ENCODE assay signal across 12 cellular contexts in genomic region chr15:77983708-77984445, GRCh38.
A peak's percentile ranks its signal among the peaks of the same experiment; 100 is the strongest.
DNase-seq lines count a peak whose midpoint lies in the region; ATAC-seq, FAIRE-seq and TF ChIP-seq lines count a peak whose summit lies in the region.
"Had no signal": no experiment of that assay in that cellular context is flagged by ENCODE, and none has a peak within 500 bp of the region (broad histone marks: within the 10 kb centered on the region; RNA-seq: fewer than 3 reads in every experiment).

No MANE protein-coding gene starts in this region.

- H3K9me1 ChIP-seq in K562 (ENCODE audit: control insufficient read depth, insufficient read depth, low read length) = no peaks in the 10 kb centered on the region

- H3K4me3 Mint-ChIP-seq in Caco-2 (ENCODE audit: unreplicated experiment) = no peak overlapping the region
- H3K4me3 Mint-ChIP-seq in GM23338 = no peak overlapping the region; the same call in 2 of the 3 replicates
- no peak overlapping the region for H3K4me3 Mint-ChIP-seq in neural crest cell
- H3K4me3 Mint-ChIP-seq: T-helper 2 cell treated with Interferon-gamma antibody and Interleukin-4, amounts not matched to agents 5 μg/mL and 100 μg/mL, for 36 hours had no signal

- ATAC-seq in GM23338 (peak; percentile 39), K562 (no peak), GM18519 (IDR thresholded peaks at IDR 0.05; ENCODE audit: low FRiP score, unreplicated experiment) (no peak)
- ATAC-seq: activated naive CD4-positive, alpha-beta T cell treated with anti-CD3 and anti-CD28 coated beads, Interleukin-2, amount 50 U/mL, for 72 hours had no signal

- H3K4me2 ChIP-seq in GM23338 (no peak overlapping the region), K562 (ENCODE audit: insufficient read depth, low read length) (no peak overlapping the region)

- FAIRE-seq in K562 (lab: Jason Lieb, UNC) (no peak), GM19239 (lab: Jason Lieb, UNC) (no peak)
- FAIRE-seq: colon, RCC 7860 had no signal

- intact Hi-C loops in Caco-2 (cut with micrococcal nuclease; ENCODE audit: unreplicated experiment) (no loop called here), K562 (cut with micrococcal nuclease) (no loop called here)

- no peaks in the 10 kb centered on the region for H3K27me3 ChIP-seq in Caco-2 (replicated peaks; ENCODE audit: control insufficient read depth, insufficient read depth, low read length)
- no peaks in the 10 kb centered on the region for H3K27me3 ChIP-seq in GM23338 (ENCODE audit: insufficient read depth)
- peaks cover 0 to 39% of the 10 kb centered on the region in 2 experiments; a peak in 3 of 5 replicates for H3K27me3 ChIP-seq in K562 (ENCODE audit: control insufficient read depth in 2 of 2, insufficient read depth in 2 of 2, low read length in 2 of 2)

- H3K9me3 ChIP-seq in Caco-2 (no peaks in the 10 kb centered on the region), K562 (replicated peaks; ENCODE audit: control insufficient read depth, insufficient read depth, low read depth, low read length) (no peaks in the 10 kb centered on the region)

- H3K4me1 ChIP-seq in Caco-2 = no peaks in the 10 kb centered on the region
- no peaks in the 10 kb centered on the region; the same call in 1 of the 2 replicates for H3K4me1 ChIP-seq in GM23338 (ENCODE audit: insufficient read depth)
- H3K4me1 ChIP-seq in K562 (replicated peaks in 1 of 2; ENCODE audit: control insufficient read depth in 2 of 2, insufficient read depth in 2 of 2, low read length in 2 of 2) = peaks cover 0 to 15% of the 10 kb centered on the region in 2 experiments; a peak in 2 of 5 replicates

- H2AFZ ChIP-seq in GM23338 (no peak overlapping the region), K562 (ENCODE audit: low read depth, low read length) (no peak overlapping the region)

- H3K27ac Mint-ChIP-seq in Caco-2 (ENCODE audit: unreplicated experiment) (no peak overlapping the region), GM23338 (peak overlapping the region; percentile 5; the same call in 1 of the 2 replicates), neural crest cell (ENCODE audit: unreplicated experiment) (peak overlapping the region; percentile 50)
- H3K27ac Mint-ChIP-seq: activated naive CD4-positive, alpha-beta T cell treated with anti-CD3 and anti-CD28 coated beads, Interleukin-2, amount 50 U/mL, for 72 hours; T-helper 2 cell treated with Interferon-gamma antibody and Interleukin-4, amounts not matched to agents 5 μg/mL and 100 μg/mL, for 36 hours had no signal

- TF ChIP-seq EP300 in K562 (IDR thresholded peaks at IDR 0.05; ENCODE audit: low read length) = no peak

- H4K20me1 ChIP-seq in GM23338 (replicated peaks; ENCODE audit: insufficient read depth) = no peaks in the 10 kb centered on the region
- H4K20me1 ChIP-seq in K562 (replicated peaks; ENCODE audit: control insufficient read depth, insufficient read depth, low read length) = peaks cover 7% of the 10 kb centered on the region; the same call in 1 of the 2 replicates

- H3K36me3 Mint-ChIP-seq in Caco-2 (ENCODE audit: insufficient read depth, unreplicated experiment) (peaks cover 10% of the 10 kb centered on the region), GM23338 (ENCODE audit: low read depth) (no peaks in the 10 kb centered on the region; the same call in 2 of the 3 replicates), neural crest cell (ENCODE audit: low read depth) (no peaks in the 10 kb centered on the region)
- H3K36me3 Mint-ChIP-seq: activated naive CD4-positive, alpha-beta T cell treated with anti-CD3 and anti-CD28 coated beads, Interleukin-2, amount 50 U/mL, for 72 hours had no signal

- H3K9ac ChIP-seq in K562 (ENCODE audit: insufficient read depth in 1 of 2, low read depth in 2 of 2, low read length in 2 of 2) = no peak overlapping the region; a peak in 1 of 4 replicates

- no peaks in the 10 kb centered on the region for H3K36me3 ChIP-seq in Caco-2 (ENCODE audit: control insufficient read depth, insufficient read depth, low read length)
- H3K36me3 ChIP-seq in GM23338 (ENCODE audit: insufficient read depth) = no peaks in the 10 kb centered on the region
- H3K36me3 ChIP-seq in K562 (ENCODE audit: control insufficient read depth, insufficient read depth, low read length) = no peaks in the 10 kb centered on the region

- H3K9me2 ChIP-seq in GM23338 (ENCODE audit: insufficient read depth) = no peaks in the 10 kb centered on the region

- no peaks in the 10 kb centered on the region for H3F3A ChIP-seq in GM23338 (replicated peaks; ENCODE audit: low read depth)

- no peak for TF ChIP-seq POLR2A in K562 (conservative IDR thresholded peaks at IDR 0.05)

- in situ Hi-C loops in K562 (cut with MboI) = no loop called here

- DNase-seq in Caco-2 (peak; percentile 34 to 40), GM23338 (ENCODE audit: low spot score) (peak; percentile 34), K562 (ENCODE audit: extremely low read depth in 1 of 4, low spot score in 3 of 4) (no peak), neural crest cell (ENCODE audit: low read depth, low spot score) (no peak), NAMALWA (ENCODE audit: low spot score) (no peak), OCI-M2 (lab: John Stamatoyannopoulos, UW; ENCODE audit: unreplicated experiment) (no peak), GM19239 (ENCODE audit: insufficient read length, low spot score) (no peak)

- H3K4me3 ChIP-seq in Caco-2 (ENCODE audit: low read depth, low read length) (no peak overlapping the region), GM23338 (no peak overlapping the region), K562 (no peak overlapping the region)

- peaks cover 5% of the 10 kb centered on the region for H3K4me1 Mint-ChIP-seq in Caco-2 (ENCODE audit: low read depth, unreplicated experiment)
- peaks cover 15% of the 10 kb centered on the region for H3K4me1 Mint-ChIP-seq in GM23338
- H3K4me1 Mint-ChIP-seq in neural crest cell = peaks cover 12% of the 10 kb centered on the region

- POLR2A ChIA-PET in Caco-2 (lab: Charles Lee) = no interaction called here
- POLR2A ChIA-PET in K562 (lab: Yijun Ruan, JAX) = interaction anchor here (0.6 kb wide), 1 partner anchor 24 kb away, joined by 3 read pairs; no protein-coding TSS in a partner anchor

- TF ChIP-seq RAD21 in K562 (CRISPR knock-in tag; conservative IDR thresholded peaks at IDR 0.05 in 1 of 2, IDR thresholded peaks at IDR 0.05 in 1 of 2) = no peak

- 0% methylated on average over 7 of the region's 15 CpGs for WGBS in K562 (ENCODE audit: insufficient coverage, low coverage, missing lambda C conversion rate)

- H3K79me2 ChIP-seq in GM23338 (replicated peaks; ENCODE audit: insufficient read depth) (no peaks in the 10 kb centered on the region), K562 (ENCODE audit: control insufficient read depth, insufficient read depth, low read length) (no peaks in the 10 kb centered on the region)

- CTCF ChIA-PET in Caco-2 (lab: Charles Lee) = interaction anchor here (1.5 kb wide), 1 partner anchor 124 kb away, joined by 5 read pairs; no protein-coding TSS in a partner anchor
- CTCF ChIA-PET in K562 (lab: Yijun Ruan, JAX; ENCODE audit: low intra/inter-chr PET ratio) = no interaction called here

- H3K27me3 Mint-ChIP-seq in Caco-2 (ENCODE audit: insufficient read depth, unreplicated experiment) (no peaks in the 10 kb centered on the region), GM23338 (ENCODE audit: insufficient read depth, low read depth, poor library complexity) (peaks cover 6% of the 10 kb centered on the region), neural crest cell (ENCODE audit: low read depth) (peaks cover 3% of the 10 kb centered on the region)

- TF ChIP-seq CTCF in Caco-2 (IDR thresholded peaks at IDR 0.05; ENCODE audit: insufficient read depth in 1 of 2, low read depth in 1 of 2, low read length in 1 of 2, severe bottlenecking in 1 of 2, unreplicated experiment in 1 of 2) (peak in 1 of 2 experiments; percentile 26), GM23338 (conservative IDR thresholded peaks at IDR 0.05; ENCODE audit: low read depth in 2 of 2) (peak in 1 of 2 experiments; percentile 59; a peak in 3 of 4 replicates), K562 (IDR thresholded peaks at IDR 0.05 in 2 of 3, conservative IDR thresholded peaks at IDR 0.05 in 1 of 3; ENCODE audit: insufficient read depth in 2 of 3, low read depth in 1 of 3, low read length in 3 of 3) (0 out of 6 replicates have a peak, but pooled peaks of 2 of the 3 experiments have one; percentile 11 to 12), neural crest cell (conservative IDR thresholded peaks at IDR 0.05) (no peak)

- BruUV-seq in Caco-2 (replicated peaks; lab: Mats Ljungman, UMichigan) = no TSS peak
- no TSS peak for BruUV-seq in K562 (replicated peaks; lab: Mats Ljungman, UMichigan)

- H3K27ac ChIP-seq in GM23338 (ENCODE audit: low read depth) (no peak overlapping the region), K562 (ENCODE audit: extremely low read depth, low read depth, low read length) (no peak overlapping the region)

- H3K9me3 Mint-ChIP-seq in Caco-2 (ENCODE audit: unreplicated experiment) (no peaks in the 10 kb centered on the region), GM23338 (no peaks in the 10 kb centered on the region), neural crest cell (no peaks in the 10 kb centered on the region)
- H3K9me3 Mint-ChIP-seq: activated naive CD4-positive, alpha-beta T cell treated with anti-CD3 and anti-CD28 coated beads, Interleukin-2, amount 50 U/mL, for 72 hours; T-helper 2 cell treated with Interferon-gamma antibody and Interleukin-4, amounts not matched to agents 5 μg/mL and 100 μg/mL, for 36 hours had no signal

TF ChIP-seq in GM23338, 12 proteins besides CTCF, POLR2A, EP300 and RAD21 (continues in another document):
- TF ChIP-seq ETS1 (IDR thresholded peaks at IDR 0.05) = no peak
- no peak for TF ChIP-seq EZH2phosphoT487 (IDR thresholded peaks at IDR 0.05; ENCODE audit: unreplicated experiment)

TF ChIP-seq in K562, 482 proteins besides CTCF, POLR2A, EP300 and RAD21 (continues in another document):
- TF ChIP-seq USF2 (CRISPR knock-in tag; IDR thresholded peaks at IDR 0.05) (no peak), ZFP91 (CRISPR knock-in tag; IDR thresholded peaks at IDR 0.05) (no peak)

Comparison
In these comparisons a context has a peak if more than half of its experiments do, and no peak if none do; other contexts are left out.
1. DNase-seq: peak in Caco-2 (2 of 2) and GM23338 (single experiment); none in K562 (0 of 4), neural crest cell (single experiment), NAMALWA (single experiment), OCI-M2 (single experiment) and GM19239 (single experiment).